ENCODE assay signal across 15 cellular contexts in the genomic region with DNA sequence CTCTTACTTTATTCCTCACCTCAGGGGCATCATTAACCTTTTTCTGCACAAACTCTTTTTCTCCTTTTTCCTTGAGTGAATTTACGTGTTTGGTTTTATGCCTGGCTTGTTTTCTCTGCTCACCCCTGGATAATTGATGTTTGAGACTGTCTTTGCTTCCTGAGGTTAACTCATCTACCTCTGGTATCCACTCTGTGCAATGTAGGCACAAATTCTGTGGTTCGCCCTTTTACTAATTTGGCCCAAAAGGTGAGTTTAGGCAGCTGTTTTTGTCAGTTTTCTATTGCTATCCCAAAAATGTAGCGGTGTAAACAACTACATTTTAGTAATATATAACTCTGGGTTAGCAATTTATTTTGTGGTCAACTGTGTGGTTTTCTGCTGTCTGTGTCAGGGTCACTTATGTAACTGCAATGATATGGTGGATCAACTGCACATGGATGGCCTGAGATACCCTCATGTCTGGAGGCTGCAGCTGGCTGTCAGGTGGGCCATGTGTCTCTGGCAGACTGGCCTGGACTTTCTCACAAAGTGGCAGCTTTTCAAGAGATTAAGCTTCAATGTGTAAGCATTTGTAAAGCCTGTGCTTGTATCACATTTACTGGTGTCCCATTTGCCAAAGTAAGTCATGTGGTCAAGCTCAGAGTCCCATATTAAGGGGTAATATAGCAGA.
DNase-seq lines count a peak whose midpoint lies in the region; ATAC-seq, FAIRE-seq and TF ChIP-seq lines count a peak whose summit lies in the region.
"Had no signal": no experiment of that assay in that cellular context is flagged by ENCODE, and none has a peak within 500 bp of the region (broad histone marks: within the 10 kb centered on the region; RNA-seq: fewer than 3 reads in every experiment).

No MANE protein-coding gene starts in this region.

- H3K4me3 ChIP-seq in right cardiac atrium (ENCODE audit: low read length) (no peak overlapping the region), choroid plexus epithelial cell (ENCODE audit: low read depth, low read length) (no peak overlapping the region)
- H3K4me3 ChIP-seq: lung, SJSA1 had no signal

- no peaks in the 10 kb centered on the region for H3K27me3 ChIP-seq in right cardiac atrium (ENCODE audit: control insufficient read depth, insufficient read depth)
- H3K27me3 ChIP-seq: SJSA1 had no signal

- H3K4me1 ChIP-seq in right cardiac atrium (ENCODE audit: control insufficient read depth, insufficient read depth, low read length), result no peaks in the 10 kb centered on the region
- H3K4me1 ChIP-seq: SJSA1 had no signal

- H3K27ac ChIP-seq in right cardiac atrium (ENCODE audit: low read length), result no peak overlapping the region
- H3K27ac ChIP-seq: SJSA1 had no signal

- WGBS in right cardiac atrium, result 75% methylated on average over 3 of the region's 3 CpGs

- no peak for TF ChIP-seq CTCF in choroid plexus epithelial cell (conservative IDR thresholded peaks at IDR 0.05; ENCODE audit: low read depth, low read length)

- intact Hi-C loops in Right ventricle myocardium inferior (cut with DNase I), result no loop called here
- intact Hi-C loops in right cardiac atrium (cut with DNase I), result no loop called here

- H3K9me3 ChIP-seq in right cardiac atrium (ENCODE audit: control insufficient read depth, low read length), result no peaks in the 10 kb centered on the region
- H3K9me3 ChIP-seq: SJSA1 had no signal

- DNase-seq in Right ventricle myocardium inferior (ENCODE audit: missing footprints), result no peak
- no peak for DNase-seq in right cardiac atrium
- DNase-seq in M059J (ENCODE audit: low read depth), result peak; percentile 5
- peak; percentile 6 for DNase-seq in choroid plexus epithelial cell (ENCODE audit: low read depth)
- peak; percentile 4 for DNase-seq in urothelium cell line (ENCODE audit: low spot score)
- DNase-seq in NCI-H2029 treated with DMSO at 0.1 percent for 48 hours (lab: John Stamatoyannopoulos, UW), result no peak
- DNase-seq: activated CD4-positive, CD25-positive, alpha-beta regulatory T cell; activated T-cell treated with anti-CD3 and anti-CD28 coated beads, Interleukin-2, amount 50 U/mL, for 24 hours; DMS79; nucleus accumbens; trophoblast cell had no signal

- ATAC-seq in Right ventricle myocardium inferior (peak; percentile 74), right cardiac atrium (no peak), HG03457 (IDR thresholded peaks at IDR 0.05; ENCODE audit: unreplicated experiment) (no peak), HG03460 (IDR thresholded peaks at IDR 0.05; ENCODE audit: unreplicated experiment) (no peak)

- no peak for FAIRE-seq in urothelium cell line (lab: Jason Lieb, UNC)

Comparison
In these comparisons a context has a peak if more than half of its experiments do, and no peak if none do; other contexts are left out.
1. DNase-seq: peak in M059J (single experiment), choroid plexus epithelial cell (single experiment) and urothelium cell line (single experiment); none in Right ventricle myocardium inferior (single experiment), right cardiac atrium (0 of 3) and NCI-H2029 treated with DMSO at 0.1 percent for 48 hours (single experiment).